ENCODE assay signal across 22 cellular contexts in genomic region chr14:58287607-58288042, GRCh38. TPM values are rescaled to one million over a fixed set of nuclear protein-coding genes. Genes with fewer than 3 reads are reported as not detected.
DNase-seq lines count a peak whose midpoint lies in the region; ATAC-seq and TF ChIP-seq lines count a peak whose summit lies in the region.
"Had no signal": no experiment of that assay in that cellular context is flagged by ENCODE, and none has a peak within 500 bp of the region (broad histone marks: within the 10 kb centered on the region; RNA-seq: fewer than 3 reads in every experiment).

No MANE protein-coding gene starts in this region.

- peaks cover 1% of the 10 kb centered on the region; the same call in 1 of the 2 replicates for H3K4me1 Mint-ChIP-seq in WTC11
- peaks cover 19% of the 10 kb centered on the region for H3K4me1 Mint-ChIP-seq in progenitor cell of endocrine pancreas (ENCODE audit: low read depth)
- H3K4me1 Mint-ChIP-seq: H9 had no signal

- TF ChIP-seq CTCF in WTC11 (IDR thresholded peaks at IDR 0.05) (no peak), progenitor cell of endocrine pancreas (IDR thresholded peaks at IDR 0.05; ENCODE audit: unreplicated experiment) (no peak)

- DNase-seq in activated naive CD4-positive, alpha-beta T cell treated with anti-CD3 and anti-CD28 coated beads, Interleukin-2, amount 50 U/mL, for 72 hours (ENCODE audit: low spot score in 2 of 2) = no peak
- DNase-seq in activated naive CD4-positive, alpha-beta T cell treated with Interleukin-2 at 50 U/mL for 16 hours = no peak
- no peak for DNase-seq in WTC11 (ENCODE audit: low spot score)
- DNase-seq in left lobe of liver (ENCODE audit: low spot score) = peak; percentile 73
- DNase-seq in progenitor cell of endocrine pancreas (ENCODE audit: low spot score, unreplicated experiment) = no peak
- DNase-seq: activated CD4-positive, alpha-beta T cell treated with anti-CD3 and anti-CD28 coated beads, Interleukin-2, amount 10 ng/mL, durations not matched to agents 7 days and 5 days; activated naive CD4-positive, alpha-beta T cell; cerebellar nuclear complex; H9; head of caudate nucleus; mesendoderm; NCI-H1092; NCI-H187 treated with DMSO at 0.1 percent for 48 hours; NCI-H526 treated with DMSO at 0.1 percent for 48 hours; posterior cingulate gyrus; SJCRH30; transverse colon had no signal

- H3K36me3 Mint-ChIP-seq in activated naive CD4-positive, alpha-beta T cell treated with anti-CD3 and anti-CD28 coated beads, Interleukin-2, amount 50 U/mL, for 72 hours = peaks cover 29 to 57% of the 10 kb centered on the region in 2 donors
- peaks cover 67% of the 10 kb centered on the region for H3K36me3 Mint-ChIP-seq in WTC11
- H3K36me3 Mint-ChIP-seq in progenitor cell of endocrine pancreas (ENCODE audit: insufficient read depth) = peaks cover 33% of the 10 kb centered on the region

- ATAC-seq in activated naive CD4-positive, alpha-beta T cell treated with anti-CD3 and anti-CD28 coated beads, Interleukin-2, amount 50 U/mL, for 72 hours = no peak
- ATAC-seq in WTC11 (no peak), left lobe of liver (peak; percentile 88), GM19023 (IDR thresholded peaks at IDR 0.05; ENCODE audit: unreplicated experiment) (no peak), HG03378 (IDR thresholded peaks at IDR 0.05; ENCODE audit: unreplicated experiment) (no peak), GM19035 (IDR thresholded peaks at IDR 0.05; ENCODE audit: unreplicated experiment) (no peak)
- ATAC-seq: GM12878, Panc1 had no signal

- H3K4me3 Mint-ChIP-seq in WTC11 = no peak overlapping the region
- H3K4me3 Mint-ChIP-seq in progenitor cell of endocrine pancreas (ENCODE audit: low read depth) = peak overlapping the region; percentile 14
- H3K4me3 Mint-ChIP-seq: activated CD4-positive, alpha-beta T cell treated with anti-CD3 and anti-CD28 coated beads, Interleukin-2, amount 10 ng/mL, durations not matched to agents 7 days and 5 days; H9 had no signal

- peak overlapping the region; percentile 64 to 81 for H3K27ac Mint-ChIP-seq in activated naive CD4-positive, alpha-beta T cell treated with anti-CD3 and anti-CD28 coated beads, Interleukin-2, amount 50 U/mL, for 72 hours
- H3K27ac Mint-ChIP-seq in WTC11 (peak overlapping the region; percentile 82; the same call in 1 of the 2 replicates), progenitor cell of endocrine pancreas (peak overlapping the region; percentile 87)
- H3K27ac Mint-ChIP-seq: activated CD4-positive, alpha-beta T cell treated with anti-CD3 and anti-CD28 coated beads, Interleukin-2, amount 10 ng/mL, durations not matched to agents 7 days and 5 days had no signal

- H3K27me3 Mint-ChIP-seq in WTC11 (ENCODE audit: low read depth) = no peaks in the 10 kb centered on the region
- no peaks in the 10 kb centered on the region for H3K27me3 Mint-ChIP-seq in progenitor cell of endocrine pancreas
- H3K27me3 Mint-ChIP-seq: activated CD4-positive, alpha-beta T cell treated with anti-CD3 and anti-CD28 coated beads, Interleukin-2, amount 10 ng/mL, durations not matched to agents 7 days and 5 days had no signal

- CTCF ChIA-PET in WTC11 (lab: Charles Lee) = no interaction called here

- POLR2A ChIA-PET in WTC11 (lab: Charles Lee) = no interaction called here

- no peaks in the 10 kb centered on the region for H3K9me3 Mint-ChIP-seq in activated naive CD4-positive, alpha-beta T cell treated with anti-CD3 and anti-CD28 coated beads, Interleukin-2, amount 50 U/mL, for 72 hours
- H3K9me3 Mint-ChIP-seq in WTC11 (no peaks in the 10 kb centered on the region), progenitor cell of endocrine pancreas (ENCODE audit: low read depth) (no peaks in the 10 kb centered on the region)
- H3K9me3 Mint-ChIP-seq: activated CD4-positive, alpha-beta T cell treated with anti-CD3 and anti-CD28 coated beads, Interleukin-2, amount 10 ng/mL, durations not matched to agents 7 days and 5 days; H9 had no signal

TF ChIP-seq in WTC11, 78 proteins besides CTCF, POLR2A, EP300 and RAD21:
- no peak for TF ChIP-seq SOX15 (CRISPR knock-in tag; IDR thresholded peaks at IDR 0.05)
- no peak for TF ChIP-seq ZNF219 (CRISPR knock-in tag; IDR thresholded peaks at IDR 0.05; ENCODE audit: borderline replicate concordance)
- TF ChIP-seq ZNF121 (CRISPR knock-in tag; IDR thresholded peaks at IDR 0.05) = no peak
- TF ChIP-seq ATF2 (CRISPR knock-in tag; IDR thresholded peaks at IDR 0.05; ENCODE audit: borderline replicate concordance, low read depth) = no peak
- TF ChIP-seq ESRRA (CRISPR knock-in tag; IDR thresholded peaks at IDR 0.05; ENCODE audit: borderline replicate concordance) = no peak
- no peak for TF ChIP-seq AFF4 (CRISPR knock-in tag; IDR thresholded peaks at IDR 0.05; ENCODE audit: borderline replicate concordance)
- TF ChIP-seq KAT7 (CRISPR knock-in tag; IDR thresholded peaks at IDR 0.05; ENCODE audit: borderline replicate concordance) = no peak

RNA-seq across cellular contexts. Expression of gene ARID4A, which starts 10.7 kb away (rescaled TPM):
- 10 to 100 TPM; 27.3 to 30.4 TPM for total RNA-seq in activated naive CD4-positive, alpha-beta T cell treated with anti-CD3 and anti-CD28 coated beads, Interleukin-2, amount 50 U/mL, for 72 hours
- total RNA-seq in WTC11 (2021) (12.5 to 15.0 TPM (median 12.6 TPM) in 3 replicates), left lobe of liver (16.7 TPM), progenitor cell of endocrine pancreas (31.5 and 35.1 TPM in 2 replicates)

RNA-seq across cellular contexts. Expression of gene PSMA3, which starts 43.0 kb away (rescaled TPM):
- 100 to 1,000 TPM; 252 to 310 TPM for total RNA-seq in activated naive CD4-positive, alpha-beta T cell treated with anti-CD3 and anti-CD28 coated beads, Interleukin-2, amount 50 U/mL, for 72 hours
- total RNA-seq in WTC11 (2021) (260 to 286 TPM (median 270 TPM) in 3 replicates), left lobe of liver (112 TPM), progenitor cell of endocrine pancreas (197 and 216 TPM in 2 replicates)
